Comparison of ENCODE assay signal across 9 cellular contexts in the genomic region with DNA sequence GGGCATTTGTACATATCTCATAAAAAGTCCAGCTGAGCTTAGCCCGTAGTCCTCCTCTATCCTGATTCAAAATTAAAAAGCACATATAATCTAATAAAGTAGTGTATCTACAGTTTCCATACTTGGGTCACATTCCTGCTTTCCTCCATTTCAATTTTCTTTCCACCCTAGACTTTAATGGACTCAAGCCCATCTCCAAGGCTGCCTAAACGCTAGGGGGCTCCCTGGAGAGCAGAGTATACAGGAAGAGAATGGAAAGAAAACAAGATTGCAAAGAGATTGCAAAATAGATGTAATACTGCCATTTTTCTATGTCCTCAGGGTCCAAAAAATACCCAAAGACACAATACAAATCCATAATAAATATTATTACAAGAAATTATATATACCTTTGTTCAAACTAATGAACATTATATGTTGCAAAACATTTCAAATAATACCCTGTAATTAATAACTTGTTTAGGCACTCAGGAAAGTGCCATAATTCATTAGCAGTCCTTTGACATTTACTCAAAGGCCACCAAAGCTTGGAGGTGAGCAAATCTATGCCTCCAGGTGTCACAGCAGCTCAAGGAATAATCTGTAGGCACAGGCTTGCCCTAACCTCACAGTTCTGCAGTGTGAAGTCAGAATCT. TPM values are rescaled to one million over a fixed set of nuclear protein-coding genes. Genes with fewer than 3 reads are reported as not detected.
DNase-seq lines count a peak whose midpoint lies in the region; ATAC-seq, FAIRE-seq and TF ChIP-seq lines count a peak whose summit lies in the region.
"Had no signal": no experiment of that assay in that cellular context is flagged by ENCODE, and none has a peak within 500 bp of the region (broad histone marks: within the 10 kb centered on the region; RNA-seq: fewer than 3 reads in every experiment).

No MANE protein-coding gene starts in this region.

- dilution Hi-C loops in keratinocyte (cut with MboI; ENCODE audit: extremely low pct_ligation_motif_present, low sequenced_read_pairs): no loop called here

- in situ Hi-C loops in K562 (cut with MboI): no loop called here

- H3K9me3 ChIP-seq in K562 (replicated peaks; ENCODE audit: control insufficient read depth, insufficient read depth, low read depth, low read length) (no peaks in the 10 kb centered on the region), keratinocyte (ENCODE audit: control insufficient read depth, low read depth, low read length) (no peaks in the 10 kb centered on the region)

- TF ChIP-seq POLR2A in K562 (conservative IDR thresholded peaks at IDR 0.05): no peak

- peak; percentile 76 for DNase-seq in activated CD8-positive, alpha-beta memory T cell treated with anti-CD3 and anti-CD28 coated beads for 24 hours
- no peak for DNase-seq in activated CD8-positive, alpha-beta memory T cell treated with anti-CD3 and anti-CD28 coated beads, Interleukin-2, amount 50 U/mL, for 48 hours
- DNase-seq in NCI-H1694 (lab: John Stamatoyannopoulos, UW) (peak; percentile 70), T-helper 2 cell (peak in 4 of 5 experiments; percentile 23 to 78 (median 35)), K562 (ENCODE audit: extremely low read depth in 1 of 4, low spot score in 3 of 4) (peak; percentile 42 to 88 (median 58)), keratinocyte (ENCODE audit: low read depth, low spot score) (peak; percentile 17)
- DNase-seq in stimulated activated CD4-positive, alpha-beta T cell treated with anti-CD3 and anti-CD28 coated beads, Interleukin-2, amount 100 ng/mL, for 4 hours (ENCODE audit: low read depth): peak; percentile 45

- H3K4me1 ChIP-seq in K562 (replicated peaks in 1 of 2; ENCODE audit: control insufficient read depth in 2 of 2, insufficient read depth in 2 of 2, low read length in 2 of 2) (peaks cover 6 to 24% of the 10 kb centered on the region in 2 experiments), keratinocyte (ENCODE audit: control insufficient read depth, extremely low read depth, insufficient read depth, low read length) (peaks cover 10% of the 10 kb centered on the region)

- H3K4me3 ChIP-seq in K562 (no peak overlapping the region), keratinocyte (ENCODE audit: control insufficient read depth in 2 of 3, extremely low read depth in 1 of 3, insufficient read depth in 2 of 3, low read depth in 1 of 3, low read length in 3 of 3) (no peak overlapping the region)

- peak; percentile 57; the same call in 1 of the 2 replicates for TF ChIP-seq EP300 in K562 (IDR thresholded peaks at IDR 0.05; ENCODE audit: low read length)

- FAIRE-seq in K562 (lab: Jason Lieb, UNC) (peak; percentile 72), keratinocyte (lab: Jason Lieb, UNC) (no peak)

- intact Hi-C loops in K562 (cut with micrococcal nuclease): loop anchor here (1.0 to 10.0 kb wide), 3 partner anchors 112 to 290 kb away; partner anchors contain the start of gene TRAM2

- H4K20me1 ChIP-seq in K562 (replicated peaks; ENCODE audit: control insufficient read depth, insufficient read depth, low read length): no peaks in the 10 kb centered on the region; the same call in 1 of the 2 replicates
- H4K20me1 ChIP-seq in keratinocyte (ENCODE audit: control insufficient read depth, extremely low read depth, insufficient read depth, low read length): no peaks in the 10 kb centered on the region

- H3K36me3 ChIP-seq in K562 (ENCODE audit: control insufficient read depth, insufficient read depth, low read length) (peaks cover 18% of the 10 kb centered on the region), keratinocyte (ENCODE audit: control insufficient read depth in 2 of 2, extremely low read depth in 1 of 2, insufficient read depth in 2 of 2, low read length in 2 of 2) (peaks cover 1 to 4% of the 10 kb centered on the region in 2 experiments)

- POLR2A ChIA-PET in K562 (lab: Yijun Ruan, JAX): interaction anchor here (0.8 to 1.1 kb wide), 3 partner anchors 8 to 75 kb away, joined by 3 read pairs; partner anchors contain the start of gene PAQR8

- TF ChIP-seq RAD21 in K562 (CRISPR knock-in tag; conservative IDR thresholded peaks at IDR 0.05 in 1 of 2, IDR thresholded peaks at IDR 0.05 in 1 of 2): peak; percentile 69 to 84

- H3K79me2 ChIP-seq in K562 (ENCODE audit: control insufficient read depth, insufficient read depth, low read length): peaks cover 28% of the 10 kb centered on the region
- peaks cover 24% of the 10 kb centered on the region for H3K79me2 ChIP-seq in keratinocyte (ENCODE audit: control insufficient read depth, insufficient read depth, low read length)

- H2AFZ ChIP-seq in K562 (ENCODE audit: low read depth, low read length) (peak overlapping the region; percentile 91), keratinocyte (ENCODE audit: control insufficient read depth, low read length) (peak overlapping the region; percentile 67)

- 0% methylated on average over 2 of the region's 2 CpGs for WGBS in K562 (ENCODE audit: insufficient coverage, low coverage, missing lambda C conversion rate)

- peak; percentile 28 for ATAC-seq in K562
- no peak for ATAC-seq in HG02798 (IDR thresholded peaks at IDR 0.05; ENCODE audit: poor library complexity, unreplicated experiment)

- H3K27ac ChIP-seq in K562 (ENCODE audit: extremely low read depth, low read depth, low read length) (peak overlapping the region; percentile 56), keratinocyte (ENCODE audit: control insufficient read depth, insufficient read depth, low read length) (no peak overlapping the region)

- BruUV-seq in K562 (replicated peaks; lab: Mats Ljungman, UMichigan): no TSS peak

- CTCF ChIA-PET in K562 (lab: Yijun Ruan, JAX; ENCODE audit: low intra/inter-chr PET ratio): interaction anchor here (0.6 to 2.8 kb wide), 6 partner anchors 76 to 438 kb away, joined by 3 to 24 read pairs (median 4); no protein-coding TSS in a partner anchor

- H3K4me2 ChIP-seq in K562 (ENCODE audit: insufficient read depth, low read length) (peak overlapping the region; percentile 9; the same call in 1 of the 2 replicates), keratinocyte (ENCODE audit: control insufficient read depth, extremely low read depth, insufficient read depth, low read depth, low read length) (no peak overlapping the region)

- peak overlapping the region in 1 of 2 experiments; percentile 65; a peak in 1 of 4 replicates for H3K9ac ChIP-seq in K562 (ENCODE audit: insufficient read depth in 1 of 2, low read depth in 2 of 2, low read length in 2 of 2)
- H3K9ac ChIP-seq in keratinocyte (ENCODE audit: control insufficient read depth, extremely low read depth, insufficient read depth, low read length): no peak overlapping the region

- no peaks in the 10 kb centered on the region for H3K27me3 ChIP-seq in K562 (ENCODE audit: control insufficient read depth in 2 of 2, insufficient read depth in 2 of 2, low read length in 2 of 2)
- no peaks in the 10 kb centered on the region for H3K27me3 ChIP-seq in keratinocyte (ENCODE audit: control insufficient read depth, extremely low read depth, insufficient read depth, low read length)

- H3K9me1 ChIP-seq in K562 (ENCODE audit: control insufficient read depth, insufficient read depth, low read length) (no peaks in the 10 kb centered on the region), keratinocyte (ENCODE audit: control insufficient read depth, extremely low read depth, insufficient read depth, low read length) (no peaks in the 10 kb centered on the region)

- TF ChIP-seq CTCF in K562 (IDR thresholded peaks at IDR 0.05 in 2 of 3, conservative IDR thresholded peaks at IDR 0.05 in 1 of 3; ENCODE audit: insufficient read depth in 2 of 3, low read depth in 1 of 3, low read length in 3 of 3) (peak; percentile 80 to 86 (median 81)), keratinocyte (optimal IDR thresholded peaks at IDR 0.05 in 1 of 3, IDR thresholded peaks at IDR 0.05 in 1 of 3, conservative IDR thresholded peaks at IDR 0.05 in 1 of 3; ENCODE audit: extremely low read depth in 1 of 3, insufficient read depth in 2 of 3, low read length in 3 of 3) (peak; percentile 60 to 79 (median 69))

RNA-seq across cellular contexts. Expression of gene MCM3, which starts 2.4 kb away (rescaled TPM):
- total RNA-seq in K562 (2011; cell fraction: chromatin; rRNA removed; ENCODE audit: low replicate concordance): 257 and 369 TPM in 2 replicates
- 237 and 246 TPM in 2 replicates for total RNA-seq in K562 (2011; cell fraction: nucleolus; rRNA removed)
- 205 and 228 TPM in 2 replicates for total RNA-seq in K562 (2011; cell fraction: nucleoplasm; rRNA removed)
- 245 and 270 TPM in 2 replicates for total RNA-seq in K562 (2014; rRNA removed)
- total RNA-seq in K562 (2014; rRNA removed; fragmentation: Illumina TruSeq; extraction: Trizol): 211 and 223 TPM in 2 replicates
- 250 and 258 TPM in 2 replicates for total RNA-seq in K562 (2015; rRNA removed; fragmentation: Illumina TruSeq; extraction: Trizol)
- total RNA-seq in K562 (2021): 187 and 202 TPM in 2 replicates
- 262 and 272 TPM in 2 replicates for polyA plus RNA-seq in K562 (2011; rRNA removed)
- polyA plus RNA-seq in K562 (2011; cell fraction: cytosol; rRNA removed): 181 and 231 TPM in 2 replicates
- 455 and 511 TPM in 2 replicates for polyA plus RNA-seq in K562 (2011; cell fraction: nucleus; rRNA removed)
- 160 and 166 TPM in 2 replicates for polyA plus RNA-seq in K562 (2012)
- 222 and 263 TPM in 2 replicates for polyA plus RNA-seq in K562 (2014; fragmentation: Illumina TruSeq; extraction: Trizol)
- 100 to 1,000 TPM in 1 of 2 experiments, 10 to 100 TPM in 1; 76.1 to 141 TPM for polyA plus RNA-seq in K562 (2014; fragmentation: Nextera tagmentation; extraction: Ambion mirVana)
- polyA plus RNA-seq in K562 (2014; rRNA removed): 238 and 264 TPM in 2 replicates
- 320 and 341 TPM in 2 replicates for polyA minus RNA-seq in K562 (2011; rRNA and poly(A)+ RNA removed)
- 122 and 130 TPM in 2 replicates for polyA minus RNA-seq in K562 (2011; cell fraction: cytosol; rRNA and poly(A)+ RNA removed)
- 198 and 295 TPM in 2 replicates for polyA minus RNA-seq in K562 (2011; cell fraction: nucleus; rRNA and poly(A)+ RNA removed)
- 30.1 to 70.5 TPM (median 60.9 TPM) in 3 replicates for polyA plus RNA-seq in keratinocyte
- 16.9 TPM for polyA plus RNA-seq in keratinocyte (2011; ENCODE audit: low read depth)
- 29.7 and 32.3 TPM in 2 replicates for polyA plus RNA-seq in keratinocyte (2011; cell fraction: cytosol; rRNA removed)
- 47.7 and 50.8 TPM in 2 replicates for polyA plus RNA-seq in keratinocyte (2011; cell fraction: nucleus; rRNA removed)
- polyA plus RNA-seq in keratinocyte (2012; ENCODE audit: low replicate concordance): 8.6 and 46.4 TPM in 2 replicates
- 37.4 to 71.2 TPM (median 64.5 TPM) in 3 replicates for polyA minus RNA-seq in keratinocyte
- 26.1 TPM for polyA minus RNA-seq in keratinocyte (2011; cell fraction: cytosol; rRNA and poly(A)+ RNA removed)
- polyA minus RNA-seq in keratinocyte (2011; cell fraction: nucleus; rRNA and poly(A)+ RNA removed): 22.8 and 33.5 TPM in 2 replicates

RNA-seq across cellular contexts. Expression of gene IL17F, which starts 42.6 kb away (rescaled TPM):
- not detected in 2 replicates for total RNA-seq in K562 (2011; cell fraction: chromatin; rRNA removed; ENCODE audit: low replicate concordance)
- total RNA-seq in K562 (2011; cell fraction: nucleolus; rRNA removed): not detected in 2 replicates
- not detected in 2 replicates for total RNA-seq in K562 (2011; cell fraction: nucleoplasm; rRNA removed)
- not detected in 2 replicates for total RNA-seq in K562 (2014; rRNA removed)
- total RNA-seq in K562 (2014; rRNA removed; fragmentation: Illumina TruSeq; extraction: Trizol): not detected in 2 replicates
- not detected in 2 replicates for total RNA-seq in K562 (2015; rRNA removed; fragmentation: Illumina TruSeq; extraction: Trizol)
- total RNA-seq in K562 (2021): not detected in 2 replicates
- not detected in 2 replicates for polyA plus RNA-seq in K562 (2011; rRNA removed)
- not detected in 2 replicates for polyA plus RNA-seq in K562 (2011; cell fraction: cytosol; rRNA removed)
- 0.14 TPM in 1 of 2 replicates, not detected in the other for polyA plus RNA-seq in K562 (2011; cell fraction: nucleus; rRNA removed)
- not detected in 2 replicates for polyA plus RNA-seq in K562 (2012)
- polyA plus RNA-seq in K562 (2014; fragmentation: Illumina TruSeq; extraction: Trizol): not detected in 2 replicates
- not detected for polyA plus RNA-seq in K562 (2014; fragmentation: Nextera tagmentation; extraction: Ambion mirVana)
- not detected in 2 replicates for polyA plus RNA-seq in K562 (2014; rRNA removed)
- not detected in 2 replicates for polyA minus RNA-seq in K562 (2011; rRNA and poly(A)+ RNA removed)
- polyA minus RNA-seq in K562 (2011; cell fraction: cytosol; rRNA and poly(A)+ RNA removed): not detected in 2 replicates
- not detected in 2 replicates for polyA minus RNA-seq in K562 (2011; cell fraction: nucleus; rRNA and poly(A)+ RNA removed)
- polyA plus RNA-seq in keratinocyte: not detected in 3 replicates
- not detected for polyA plus RNA-seq in keratinocyte (2011; ENCODE audit: low read depth)
- not detected in 2 replicates for polyA plus RNA-seq in keratinocyte (2011; cell fraction: cytosol; rRNA removed)
- not detected in 2 replicates for polyA plus RNA-seq in keratinocyte (2011; cell fraction: nucleus; rRNA removed)
- polyA plus RNA-seq in keratinocyte (2012; ENCODE audit: low replicate concordance): not detected in 2 replicates
- polyA minus RNA-seq in keratinocyte: not detected in 3 replicates
- polyA minus RNA-seq in keratinocyte (2011; cell fraction: cytosol; rRNA and poly(A)+ RNA removed): not detected
- not detected in 2 replicates for polyA minus RNA-seq in keratinocyte (2011; cell fraction: nucleus; rRNA and poly(A)+ RNA removed)
- total RNA-seq: mononuclear cell had no signal
